Comparison of ENCODE assay signal across 20 cellular contexts in genomic region chr9:84935528-84936117, GRCh38.
DNase-seq lines count a peak whose midpoint lies in the region; ATAC-seq, FAIRE-seq and TF ChIP-seq lines count a peak whose summit lies in the region.
"Had no signal": no experiment of that assay in that cellular context is flagged by ENCODE, and none has a peak within 500 bp of the region (broad histone marks: within the 10 kb centered on the region; RNA-seq: fewer than 3 reads in every experiment).

No MANE protein-coding gene starts in this region.

- RAD21 ChIA-PET in GM12878 (lab: Charles Lee; ENCODE audit: unreplicated experiment), result no interaction called here

- no peaks in the 10 kb centered on the region for H3K27me3 Mint-ChIP-seq in stimulated activated memory B cell treated with anti-CD40 and anti-IgM and Interleukin-4, amounts not matched to agents 10 μg/mL and 1 μg/mL and 100 μg/mL, for 72 hours
- H3K27me3 Mint-ChIP-seq in MCF 10A (ENCODE audit: insufficient read depth, unreplicated experiment), result peaks cover under 1% of the 10 kb centered on the region
- H3K27me3 Mint-ChIP-seq in Calu3 (ENCODE audit: unreplicated experiment), result no peaks in the 10 kb centered on the region

- H3K4me3 ChIP-seq in GM12878, result no peak overlapping the region
- no peak overlapping the region for H3K4me3 ChIP-seq in aorta (ENCODE audit: low read length in 2 of 2)
- H3K4me3 ChIP-seq: GM23338, Peyer's patch had no signal

- H3K27ac ChIP-seq in GM12878 (ENCODE audit: control insufficient read depth, insufficient read depth) (no peak overlapping the region), aorta (ENCODE audit: low read depth in 1 of 2, low read length in 2 of 2) (no peak overlapping the region)
- H3K27ac ChIP-seq: C4-2B, Peyer's patch had no signal

- H3K9me3 ChIP-seq in GM12878 (replicated peaks; ENCODE audit: control insufficient read depth, insufficient read depth, low read length), result no peaks in the 10 kb centered on the region
- no peaks in the 10 kb centered on the region for H3K9me3 ChIP-seq in aorta (ENCODE audit: control insufficient read depth, low read length)
- H3K9me3 ChIP-seq: Peyer's patch, SK-N-SH had no signal

- no peaks in the 10 kb centered on the region for H3K36me3 Mint-ChIP-seq in stimulated activated memory B cell treated with anti-CD40 and anti-IgM and Interleukin-4, amounts not matched to agents 10 μg/mL and 1 μg/mL and 100 μg/mL, for 72 hours
- H3K36me3 Mint-ChIP-seq in MCF 10A (ENCODE audit: insufficient read depth, unreplicated experiment), result peaks cover 1% of the 10 kb centered on the region
- H3K36me3 Mint-ChIP-seq in Calu3 (ENCODE audit: insufficient read depth, unreplicated experiment), result no peaks in the 10 kb centered on the region

- no peak overlapping the region for H3K4me2 ChIP-seq in GM12878 (ENCODE audit: control insufficient read depth, insufficient read depth)
- H3K4me2 ChIP-seq: GM23338, SK-N-SH had no signal

- H3K36me3 ChIP-seq in GM12878 (ENCODE audit: control insufficient read depth in 2 of 2, insufficient read depth in 2 of 2, low read length in 1 of 2) (no peaks in the 10 kb centered on the region), aorta (ENCODE audit: control insufficient read depth in 1 of 2, insufficient read depth in 2 of 2, low read length in 1 of 2) (no peaks in the 10 kb centered on the region)
- H3K36me3 ChIP-seq: Peyer's patch had no signal

- FAIRE-seq in GM12878 (lab: Jason Lieb, UNC), result peak; percentile 23
- FAIRE-seq: A204.1 had no signal

- TF ChIP-seq RAD21 in GM12878 (IDR thresholded peaks at IDR 0.05; ENCODE audit: insufficient read depth, low read depth, low read length), result no peak

- intact Hi-C loops in GM12878 (cut with micrococcal nuclease; ENCODE audit: unreplicated experiment) (no loop called here), MCF 10A (cut with micrococcal nuclease) (no loop called here), Calu3 (cut with micrococcal nuclease; ENCODE audit: unreplicated experiment) (no loop called here), aorta (cut with DNase I) (no loop called here)

- POLR2A ChIA-PET in GM12878 (lab: Charles Lee) (no interaction called here), MCF 10A (lab: Yijun Ruan, JAX) (no interaction called here)

- no peak for TF ChIP-seq EP300 in GM12878 (IDR thresholded peaks at IDR 0.05; ENCODE audit: borderline replicate concordance in 1 of 2, control insufficient read depth in 1 of 2, low read depth in 2 of 2, low read length in 2 of 2)

- H3K27me3 ChIP-seq in GM12878 (replicated peaks in 1 of 2; ENCODE audit: control insufficient read depth in 2 of 2, insufficient read depth in 2 of 2, low read length in 1 of 2) (no peaks in the 10 kb centered on the region), aorta (ENCODE audit: control insufficient read depth in 1 of 2, insufficient read depth in 2 of 2, low read length in 1 of 2) (no peaks in the 10 kb centered on the region)
- H3K27me3 ChIP-seq: Peyer's patch had no signal

- H3K9ac ChIP-seq in GM12878 (ENCODE audit: control insufficient read depth, insufficient read depth, low read length), result no peak overlapping the region
- H3K9ac ChIP-seq: SK-N-SH had no signal

- no peaks in the 10 kb centered on the region for H3K9me3 Mint-ChIP-seq in stimulated activated memory B cell treated with anti-CD40 and anti-IgM and Interleukin-4, amounts not matched to agents 10 μg/mL and 1 μg/mL and 100 μg/mL, for 72 hours
- H3K9me3 Mint-ChIP-seq in MCF 10A (ENCODE audit: unreplicated experiment) (no peaks in the 10 kb centered on the region), Calu3 (ENCODE audit: low read depth, unreplicated experiment) (no peaks in the 10 kb centered on the region)
- H3K9me3 Mint-ChIP-seq: GM23338 had no signal

- H3K79me2 ChIP-seq in GM12878 (ENCODE audit: control insufficient read depth, insufficient read depth, low read length), result no peaks in the 10 kb centered on the region

- ATAC-seq in GM18511 (IDR thresholded peaks at IDR 0.05; ENCODE audit: unreplicated experiment) (peak; percentile 57), HG02610 (IDR thresholded peaks at IDR 0.05; ENCODE audit: unreplicated experiment) (peak; percentile 60), GM12878 (peak; percentile 78), GM21723 (IDR thresholded peaks at IDR 0.05; ENCODE audit: unreplicated experiment) (no peak), aorta (ENCODE audit: low FRiP score) (no peak)
- ATAC-seq in stimulated activated memory B cell treated with anti-CD40 and anti-IgM and Interleukin-4, amounts not matched to agents 10 μg/mL and 1 μg/mL and 100 μg/mL, for 72 hours, result peak; percentile 45
- ATAC-seq: GM23338 had no signal

- TF ChIP-seq CTCF in GM12878 (IDR thresholded peaks at IDR 0.05 in 2 of 3, conservative IDR thresholded peaks at IDR 0.05 in 1 of 3; ENCODE audit: control insufficient read depth in 2 of 3, extremely low read depth in 1 of 3, insufficient read depth in 1 of 3, low read depth in 3 of 3, low read length in 3 of 3) (no peak), MCF 10A (IDR thresholded peaks at IDR 0.05; ENCODE audit: unreplicated experiment) (no peak), Calu3 (IDR thresholded peaks at IDR 0.05; ENCODE audit: unreplicated experiment) (no peak)

- DNase-seq in GM12878 (ENCODE audit: low read depth, low spot score), result no peak
- no peak for DNase-seq in MCF 10A (ENCODE audit: unreplicated experiment)
- no peak for DNase-seq in Calu3
- DNase-seq in aorta, result no peak
- DNase-seq: COR-L47, DMS53, Karpas-422, NCI-H1417 treated with DMSO at 0.1 percent for 48 hours, NCI-H2081, NCI-H510A treated with DMSO at 0.1 percent for 48 hours, Peyer's patch, Right ventricle myocardium superior, SK-N-SH had no signal

- SMC1A ChIA-PET in GM12878 (lab: Charles Lee; ENCODE audit: uncharacterized antibody, unreplicated experiment), result interaction anchor here (0.6 to 1.2 kb wide), 6 partner anchors 13 to 608 kb away, joined by 3 to 4 read pairs (median 3); no protein-coding TSS in a partner anchor

- H3K4me3 Mint-ChIP-seq in stimulated activated memory B cell treated with anti-CD40 and anti-IgM and Interleukin-4, amounts not matched to agents 10 μg/mL and 1 μg/mL and 100 μg/mL, for 72 hours, result no peak overlapping the region
- no peak overlapping the region for H3K4me3 Mint-ChIP-seq in MCF 10A (ENCODE audit: unreplicated experiment)
- H3K4me3 Mint-ChIP-seq in Calu3 (ENCODE audit: low read depth, unreplicated experiment), result no peak overlapping the region
- H3K4me3 Mint-ChIP-seq: GM23338 had no signal

- H3K4me1 ChIP-seq in GM12878 (ENCODE audit: control insufficient read depth, insufficient read depth, low read length), result 0 out of 2 replicates have a peak, but pooled peaks cover 2% of the 10 kb centered on the region
- no peaks in the 10 kb centered on the region for H3K4me1 ChIP-seq in aorta (ENCODE audit: control insufficient read depth in 1 of 2, insufficient read depth in 2 of 2, low read length in 2 of 2)
- H3K4me1 ChIP-seq: Peyer's patch had no signal

- no TSS peak for BruUV-seq in GM12878 (replicated peaks; lab: Mats Ljungman, UMichigan)
- BruUV-seq in MCF 10A (replicated peaks; lab: Mats Ljungman, UMichigan), result no TSS peak
- no TSS peak for BruUV-seq in Calu3 (replicated peaks; lab: Mats Ljungman, UMichigan)

- no peak for TF ChIP-seq POLR2A in GM12878 (IDR thresholded peaks at IDR 0.05; ENCODE audit: low read depth, low read length)

- H2AFZ ChIP-seq in GM12878 (ENCODE audit: control insufficient read depth, low read depth, low read length), result no peak overlapping the region
- H2AFZ ChIP-seq: GM23338 had no signal

- no peak overlapping the region for H3K27ac Mint-ChIP-seq in stimulated activated memory B cell treated with anti-CD40 and anti-IgM and Interleukin-4, amounts not matched to agents 10 μg/mL and 1 μg/mL and 100 μg/mL, for 72 hours
- H3K27ac Mint-ChIP-seq in MCF 10A (ENCODE audit: low read depth, unreplicated experiment), result no peak overlapping the region
- no peak overlapping the region for H3K27ac Mint-ChIP-seq in Calu3 (ENCODE audit: unreplicated experiment)
- H3K27ac Mint-ChIP-seq: GM23338 had no signal

- H3K4me1 Mint-ChIP-seq in stimulated activated memory B cell treated with anti-CD40 and anti-IgM and Interleukin-4, amounts not matched to agents 10 μg/mL and 1 μg/mL and 100 μg/mL, for 72 hours, result peaks cover 5% of the 10 kb centered on the region
- peaks cover 10% of the 10 kb centered on the region for H3K4me1 Mint-ChIP-seq in MCF 10A (ENCODE audit: insufficient read depth, unreplicated experiment)
- no peaks in the 10 kb centered on the region for H3K4me1 Mint-ChIP-seq in Calu3 (ENCODE audit: low read depth, unreplicated experiment)

- in situ Hi-C loops in GM12878 (cut with MboI), result no loop called here

- H4K20me1 ChIP-seq in GM12878 (ENCODE audit: control insufficient read depth, insufficient read depth), result no peaks in the 10 kb centered on the region

- CTCF ChIA-PET in GM12878 (lab: Yijun Ruan, JAX) (interaction anchor here (0.8 to 1.6 kb wide), 3 partner anchors 19 to 207 kb away, joined by 3 to 4 read pairs (median 3); no protein-coding TSS in a partner anchor), MCF 10A (lab: Yijun Ruan, JAX) (interaction anchor here (0.6 to 0.7 kb wide), 3 partner anchors 239 to 1834 kb away, joined by 3 read pairs; no protein-coding TSS in a partner anchor), Calu3 (lab: Charles Lee) (no interaction called here)

TF ChIP-seq in GM12878, 131 proteins besides CTCF, POLR2A, EP300 and RAD21:
- no peak for TF ChIP-seq ZBED1 (IDR thresholded peaks at IDR 0.05; ENCODE audit: borderline replicate concordance)
- peak; percentile 65 for TF ChIP-seq MTA2 (IDR thresholded peaks at IDR 0.05; ENCODE audit: low read depth)
- no peak for TF ChIP-seq CEBPB (IDR thresholded peaks at IDR 0.05; ENCODE audit: borderline replicate concordance in 1 of 2, low read depth in 2 of 2, low read length in 2 of 2)
- TF ChIP-seq JUNB (IDR thresholded peaks at IDR 0.05), result peak; percentile 18; the same call in 1 of the 2 replicates
- TF ChIP-seq DPF2 (IDR thresholded peaks at IDR 0.05), result peak; percentile 40; the same call in 1 of the 2 replicates
- TF ChIP-seq IRF4 (IDR thresholded peaks at IDR 0.05; ENCODE audit: low read depth, low read length), result peak; percentile 31; the same call in 1 of the 2 replicates
- TF ChIP-seq IKZF2 (IDR thresholded peaks at IDR 0.05), result peak; percentile 43 to 49; a peak in 3 of 4 replicates

Comparison
In these comparisons a context has a peak if more than half of its experiments do, and no peak if none do; other contexts are left out.
1. ATAC-seq: peak in GM18511 (single experiment), HG02610 (single experiment), GM12878 (single experiment) and stimulated activated memory B cell treated with anti-CD40 and anti-IgM and Interleukin-4, amounts not matched to agents 10 μg/mL and 1 μg/mL and 100 μg/mL, for 72 hours (single experiment); none in GM21723 (single experiment) and aorta (single experiment).